ENCODE assay signal across 8 cellular contexts in genomic region chr16:89909777-89910716, GRCh38. TPM values are rescaled to one million over a fixed set of nuclear protein-coding genes. Genes with fewer than 3 reads are reported as not detected.
DNase-seq lines count a peak whose midpoint lies in the region.

No MANE protein-coding gene starts in this region.

- no peak overlapping the region for H2BK120ac ChIP-seq in trophoblast cell (ENCODE audit: insufficient read depth, low read length, poor library complexity)

- peaks cover 4% of the 10 kb centered on the region for H3K79me1 ChIP-seq in trophoblast cell (ENCODE audit: low read length)

- H3K27me3 ChIP-seq in HUES64 (ENCODE audit: insufficient read depth, low read length): no peaks in the 10 kb centered on the region
- H3K27me3 ChIP-seq in trophoblast cell (ENCODE audit: insufficient read depth, low read length): no peaks in the 10 kb centered on the region

- H3K27ac ChIP-seq in HUES64 (ENCODE audit: low read depth, low read length) (peak overlapping the region; percentile 66), trophoblast cell (ENCODE audit: low read depth, low read length) (no peak overlapping the region)

- 78% methylated on average over 47 of the region's 47 CpGs for WGBS in HUES64
- no CpG with 5 or more reads among the region's 47 CpGs for WGBS in trophoblast cell (ENCODE audit: extremely low coverage, insufficient coverage, insufficient read length)

- H3K79me2 ChIP-seq in trophoblast cell (ENCODE audit: control insufficient read depth, insufficient read depth, low read length, poor library complexity): no peaks in the 10 kb centered on the region

- no peak overlapping the region for H3K4me3 ChIP-seq in HUES64 (ENCODE audit: low read length)
- no peak overlapping the region for H3K4me3 ChIP-seq in trophoblast cell (ENCODE audit: low read depth, low read length)

- DNase-seq in D341Med (ENCODE audit: low spot score) (peak; percentile 93), SKM-1 (lab: John Stamatoyannopoulos, UW; ENCODE audit: unreplicated experiment) (peak; percentile 30), head of caudate nucleus (peak; percentile 74 to 94 (median 88)), trophoblast cell (peak; percentile 65 to 85), NCI-H187 treated with DMSO at 0.1 percent for 48 hours (lab: John Stamatoyannopoulos, UW) (no peak), cortex of kidney (lab: John Stamatoyannopoulos, UW) (no peak)
- peak; percentile 71 for DNase-seq in activated naive CD8-positive, alpha-beta T cell treated with anti-CD3 and anti-CD28 coated beads for 36 hours

- peak overlapping the region; percentile 54 for H3K27ac Mint-ChIP-seq in activated naive CD8-positive, alpha-beta T cell treated with anti-CD3 and anti-CD28 coated beads for 36 hours

- peak overlapping the region; percentile 42; the same call in 1 of the 2 replicates for H3K9ac ChIP-seq in HUES64 (ENCODE audit: low read depth, low read length)
- H3K9ac ChIP-seq in trophoblast cell (ENCODE audit: low read length): no peak overlapping the region

- H3K4me1 ChIP-seq in HUES64 (ENCODE audit: insufficient read depth, low read length) (no peaks in the 10 kb centered on the region; the same call in 1 of the 2 replicates), trophoblast cell (ENCODE audit: control insufficient read depth in 1 of 2, insufficient read depth in 2 of 2, low read length in 2 of 2) (no peaks in the 10 kb centered on the region)

- H3K4me2 ChIP-seq in trophoblast cell (ENCODE audit: low read length): no peak overlapping the region

- H3K4ac ChIP-seq in trophoblast cell (ENCODE audit: low read depth, low read length): no peak overlapping the region

- H3K36me3 Mint-ChIP-seq in activated naive CD8-positive, alpha-beta T cell treated with anti-CD3 and anti-CD28 coated beads for 36 hours: peaks cover 23% of the 10 kb centered on the region

- peaks cover 2% of the 10 kb centered on the region; the same call in 1 of the 2 replicates for H3K9me3 ChIP-seq in HUES64 (ENCODE audit: insufficient read depth, low read depth, low read length)
- peaks cover 19% of the 10 kb centered on the region for H3K9me3 ChIP-seq in trophoblast cell (ENCODE audit: insufficient read depth, low read depth, low read length)

- H4K91ac ChIP-seq in trophoblast cell (ENCODE audit: low read depth, low read length): no peak overlapping the region

- no peaks in the 10 kb centered on the region for H3K9me3 Mint-ChIP-seq in activated naive CD8-positive, alpha-beta T cell treated with anti-CD3 and anti-CD28 coated beads for 36 hours

- H4K12ac ChIP-seq in trophoblast cell (ENCODE audit: low read depth, low read length): peak overlapping the region; percentile 23

- H2BK12ac ChIP-seq in trophoblast cell (ENCODE audit: low read length): no peak overlapping the region

- peaks cover 4% of the 10 kb centered on the region for H3K4me1 Mint-ChIP-seq in activated naive CD8-positive, alpha-beta T cell treated with anti-CD3 and anti-CD28 coated beads for 36 hours

- intact Hi-C loops in head of caudate nucleus (cut with DNase I): no loop called here

- no peak overlapping the region for H3K23ac ChIP-seq in trophoblast cell (ENCODE audit: low read length)

- H2BK5ac ChIP-seq in trophoblast cell (ENCODE audit: low read depth, low read length, poor library complexity): no peak overlapping the region

- H2AFZ ChIP-seq in trophoblast cell (ENCODE audit: insufficient read depth, low read length, poor library complexity): no peak overlapping the region

- no peak overlapping the region for H4K8ac ChIP-seq in trophoblast cell (ENCODE audit: low read depth, low read length)

- H2AK5ac ChIP-seq in trophoblast cell (ENCODE audit: low read length): no peak overlapping the region

- H3K36me3 ChIP-seq in HUES64 (ENCODE audit: insufficient read depth, low read length) (peaks cover 36% of the 10 kb centered on the region), trophoblast cell (ENCODE audit: control insufficient read depth in 1 of 2, insufficient read depth in 2 of 2, low read length in 2 of 2) (peaks cover 71 to 79% of the 10 kb centered on the region in 2 experiments)

- H3K27me3 Mint-ChIP-seq in activated naive CD8-positive, alpha-beta T cell treated with anti-CD3 and anti-CD28 coated beads for 36 hours: no peaks in the 10 kb centered on the region

- no peak overlapping the region for H3K4me3 Mint-ChIP-seq in activated naive CD8-positive, alpha-beta T cell treated with anti-CD3 and anti-CD28 coated beads for 36 hours

- no peak overlapping the region for H3K18ac ChIP-seq in trophoblast cell (ENCODE audit: low read length)

- no peak overlapping the region for H3K14ac ChIP-seq in trophoblast cell (ENCODE audit: low read length)

RNA-seq across cellular contexts. Expression of gene MC1R, which starts 8.6 kb away (rescaled TPM):
- 1.3 TPM for polyA plus RNA-seq in HUES64 (2013, experiment 1 of 2)
- polyA plus RNA-seq in HUES64 (2013, experiment 2 of 2): 1.6 TPM
- 1 to 10 TPM; 1.4 TPM for total RNA-seq in activated naive CD8-positive, alpha-beta T cell treated with anti-CD3 and anti-CD28 coated beads for 36 hours
- 3.3 TPM in 2 replicates for polyA plus RNA-seq in trophoblast cell (2013)

RNA-seq across cellular contexts. Expression of gene TUBB3, which starts 13.1 kb away (rescaled TPM):
- 149 TPM for polyA plus RNA-seq in HUES64 (2013, experiment 1 of 2)
- 134 TPM for polyA plus RNA-seq in HUES64 (2013, experiment 2 of 2)
- total RNA-seq in activated naive CD8-positive, alpha-beta T cell treated with anti-CD3 and anti-CD28 coated beads for 36 hours: not detected
- 398 and 423 TPM in 2 replicates for polyA plus RNA-seq in trophoblast cell (2013)

RNA-seq across cellular contexts. Expression of gene TCF25, which starts 36.7 kb away (rescaled TPM):
- 77.0 TPM for polyA plus RNA-seq in HUES64 (2013, experiment 1 of 2)
- polyA plus RNA-seq in HUES64 (2013, experiment 2 of 2): 77.0 TPM
- 100 to 1,000 TPM; 126 to 127 TPM for total RNA-seq in activated naive CD8-positive, alpha-beta T cell treated with anti-CD3 and anti-CD28 coated beads for 36 hours
- polyA plus RNA-seq in trophoblast cell (2013): 163 and 166 TPM in 2 replicates

RNA-seq across cellular contexts. Expression of gene DEF8, which starts 38.5 kb away (rescaled TPM):
- polyA plus RNA-seq in HUES64 (2013, experiment 1 of 2): 39.1 TPM
- polyA plus RNA-seq in HUES64 (2013, experiment 2 of 2): 38.0 TPM
- total RNA-seq in activated naive CD8-positive, alpha-beta T cell treated with anti-CD3 and anti-CD28 coated beads for 36 hours: 10 to 100 TPM; 21.1 to 22.0 TPM
- polyA plus RNA-seq in trophoblast cell (2013): 48.9 and 52.2 TPM in 2 replicates

Comparison
In these comparisons a context has a peak if more than half of its experiments do, and no peak if none do; other contexts are left out.
1. DNase-seq: peak in D341Med (single experiment), SKM-1 (single experiment), activated naive CD8-positive, alpha-beta T cell treated with anti-CD3 and anti-CD28 coated beads for 36 hours (single experiment), head of caudate nucleus (42 of 42) and trophoblast cell (2 of 2); none in NCI-H187 treated with DMSO at 0.1 percent for 48 hours (single experiment) and cortex of kidney (single experiment).